ENCODE assay signal across 8 cellular contexts in genomic region chr2:96533292-96534073, GRCh38. TPM values are rescaled to one million over a fixed set of nuclear protein-coding genes. Genes with fewer than 3 reads are reported as not detected.
DNase-seq lines count a peak whose midpoint lies in the region; ATAC-seq and TF ChIP-seq lines count a peak whose summit lies in the region.

No MANE protein-coding gene starts in this region.

- no peaks in the 10 kb centered on the region for H3K9me3 ChIP-seq in mucosa of rectum (ENCODE audit: control insufficient read depth in 2 of 2, low read length in 2 of 2)

- no peak overlapping the region for H3K4me3 ChIP-seq in choroid plexus epithelial cell (ENCODE audit: low read depth, low read length)
- no peak overlapping the region for H3K4me3 ChIP-seq in mucosa of rectum (ENCODE audit: low read length in 2 of 2)

- in situ Hi-C loops in KBM-7 (cut with MboI; ENCODE audit: low pct_unique_long_range_greater_than_20kb, low sequenced_read_pairs), result no loop called here

- no peaks in the 10 kb centered on the region for H3K36me3 ChIP-seq in mucosa of rectum (ENCODE audit: control insufficient read depth in 2 of 2, insufficient read depth in 2 of 2, low read length in 2 of 2)

- peak overlapping the region; percentile 80 to 81 for H3K27ac ChIP-seq in mucosa of rectum (ENCODE audit: low read depth in 2 of 2, low read length in 2 of 2)

- peak overlapping the region; percentile 8 to 15 for H3K9ac ChIP-seq in mucosa of rectum (ENCODE audit: low read depth in 1 of 2, low read length in 2 of 2)

- ATAC-seq in GM19395 (IDR thresholded peaks at IDR 0.05; ENCODE audit: unreplicated experiment), result no peak
- no peak for ATAC-seq in GM21723 (IDR thresholded peaks at IDR 0.05; ENCODE audit: unreplicated experiment)
- no peak for ATAC-seq in GM21529 (IDR thresholded peaks at IDR 0.05; ENCODE audit: unreplicated experiment)

- DNase-seq in A172 (ENCODE audit: low spot score) (peak; percentile 38), KBM-7 (peak; percentile 52), choroid plexus epithelial cell (ENCODE audit: low read depth) (peak; percentile 75), NCI-H1417 treated with DMSO at 0.1 percent for 48 hours (lab: John Stamatoyannopoulos, UW) (no peak)

- H3K4me1 ChIP-seq in mucosa of rectum (ENCODE audit: control insufficient read depth in 2 of 2, insufficient read depth in 2 of 2, low read length in 2 of 2), result peaks cover 52 to 61% of the 10 kb centered on the region in 2 donors

- no peak for TF ChIP-seq CTCF in choroid plexus epithelial cell (conservative IDR thresholded peaks at IDR 0.05; ENCODE audit: low read depth, low read length)

- peaks cover 0 to 3% of the 10 kb centered on the region in 2 donors for H3K27me3 ChIP-seq in mucosa of rectum (ENCODE audit: control insufficient read depth in 2 of 2, insufficient read depth in 2 of 2, low read length in 2 of 2)

RNA-seq across cellular contexts. Expression of gene ARID5A, which starts 3.1 kb away (rescaled TPM):
- total RNA-seq in A172 (2014; rRNA removed; shearing (Covaris generic)), result 6.9 and 11.2 TPM in 2 replicates

RNA-seq across cellular contexts. Expression of gene NEURL3, which starts 28.3 kb away (rescaled TPM):
- total RNA-seq in A172 (2014; rRNA removed; shearing (Covaris generic)), result 0.45 and 0.93 TPM in 2 replicates
